8 cellular contexts compared by ENCODE assay signal in genomic region chr11:18526521-18527296, GRCh38. TPM values are rescaled to one million over a fixed set of nuclear protein-coding genes. Genes with fewer than 3 reads are reported as not detected.
DNase-seq lines count a peak whose midpoint lies in the region; ATAC-seq and TF ChIP-seq lines count a peak whose summit lies in the region.

Gene TSG101, minus strand, starts transcription at chr11:18526942. Its CDS starts 126 bp downstream, at chr11:18526816.

- TF ChIP-seq CTCF in adrenal gland (IDR thresholded peaks at IDR 0.05), result peak in 1 of 6 experiments; percentile 0
- no peak for TF ChIP-seq CTCF in heart left ventricle (IDR thresholded peaks at IDR 0.05)
- TF ChIP-seq CTCF in transverse colon (IDR thresholded peaks at IDR 0.05), result peak in 1 of 5 experiments; percentile 7

- TF ChIP-seq POLR2A in GM15510 (IDR thresholded peaks at IDR 0.05; ENCODE audit: borderline replicate concordance, extremely low read depth, insufficient read length) (peak; percentile 93), adrenal gland (IDR thresholded peaks at IDR 0.05) (peak; percentile 67 to 82), heart left ventricle (IDR thresholded peaks at IDR 0.05) (peak; percentile 7 to 87), transverse colon (IDR thresholded peaks at IDR 0.05) (peak; percentile 86)

- intact Hi-C loops in adrenal gland (cut with DNase I) (loop anchor here in 1 of 2 donors (10.0 kb wide), 1 partner anchor 202 kb away; the partner anchor contains the start of genes GTF2H1 and HPS5), heart left ventricle (cut with DNase I) (loop anchor here in 7 of 10 donors (1.0 to 10.0 kb wide), 8 partner anchors 62 to 204 kb away; partner anchors contain the start of genes GTF2H1 (in 5 of the 7), HPS5 (in 5 of the 7), LDHA (in 4 of the 7) and SPTY2D1 (in 1 of the 7)), transverse colon (cut with DNase I; ENCODE audit: low total_unique reads) (loop anchor here (10.0 kb wide), 1 partner anchor 212 kb away; no protein-coding TSS in a partner anchor)

- H3K27me3 ChIP-seq in adrenal gland (no peaks in the 10 kb centered on the region), heart left ventricle (no peaks in the 10 kb centered on the region), transverse colon (no peaks in the 10 kb centered on the region)

- no peak for TF ChIP-seq EP300 in transverse colon (IDR thresholded peaks at IDR 0.05; ENCODE audit: low read depth)

- H3K4me3 ChIP-seq in adrenal gland (peak within 1 kb of the TSS; percentile 37 to 100 (median 77)), heart left ventricle (peak within 1 kb of the TSS; percentile 48 to 96 (median 90)), transverse colon (peak within 1 kb of the TSS; percentile 66 to 91 (median 77))

- no peaks in the 10 kb centered on the region for H3K9me3 ChIP-seq in adrenal gland (replicated peaks in 1 of 3)
- H3K9me3 ChIP-seq in heart left ventricle, result no peaks in the 10 kb centered on the region
- no peaks in the 10 kb centered on the region for H3K9me3 ChIP-seq in transverse colon

- ATAC-seq in HG02884 (IDR thresholded peaks at IDR 0.05; ENCODE audit: unreplicated experiment) (peak; percentile 95), heart left ventricle (peak; percentile 99)

- peak within 1 kb of the TSS; percentile 77 to 98 (median 95) for H3K27ac ChIP-seq in adrenal gland
- peak within 1 kb of the TSS; percentile 83 to 98 (median 94) for H3K27ac ChIP-seq in heart left ventricle
- peak within 1 kb of the TSS; percentile 91 to 98 (median 94) for H3K27ac ChIP-seq in transverse colon

- peaks cover 17 to 46% of the 10 kb centered on the region in 2 donors for H3K4me1 ChIP-seq in adrenal gland (replicated peaks in 1 of 2)
- H3K4me1 ChIP-seq in heart left ventricle, result peaks cover 0 to 39% (median 16%) of the 10 kb centered on the region in 12 donors
- peaks cover 8 to 43% (median 15%) of the 10 kb centered on the region in 4 donors for H3K4me1 ChIP-seq in transverse colon

- peak; percentile 82 for DNase-seq in NCI-H146 treated with DMSO at 0.1 percent for 48 hours (lab: John Stamatoyannopoulos, UW; ENCODE audit: unreplicated experiment)
- DNase-seq in T-helper 1 cell, result peak; percentile 82 to 92 (median 90)
- DNase-seq in adrenal gland, result peak; percentile 93 to 97 (median 94)
- peak; percentile 94 to 97 (median 97) for DNase-seq in heart left ventricle
- DNase-seq in pons (ENCODE audit: low spot score), result peak; percentile 93
- DNase-seq in transverse colon, result peak; percentile 92

- WGBS in adrenal gland, 4 donors, result 0 to 1% (median 0%) methylated on average over 10 to 57 of the region's 57 CpGs
- 0% methylated on average over 30 to 57 of the region's 57 CpGs for WGBS in heart left ventricle, 4 donors
- 0% methylated on average over 3 to 33 of the region's 57 CpGs for WGBS in transverse colon (ENCODE audit: low coverage in 1 of 2), 2 donors

- in situ Hi-C loops in transverse colon (cut with MboI; ENCODE audit: low pct_ligation_motif_present in 1 of 4, low pct_unique_long_range_greater_than_20kb in 1 of 4, low sequenced_read_pairs in 3 of 4), result loop anchor here in 3 of 4 donors (10.0 to 25.0 kb wide), 4 partner anchors 111 to 211 kb away; partner anchors contain the start of genes GTF2H1 (in 2 of the 3), HPS5 (in 2 of the 3), LDHA (in 2 of the 3) and IGSF22 (in 1 of the 3)

- H3K36me3 ChIP-seq in adrenal gland (replicated peaks in 1 of 2) (no peaks in the 10 kb centered on the region), heart left ventricle (peaks cover 0 to 34% (median 12%) of the 10 kb centered on the region in 9 donors), transverse colon (no peaks in the 10 kb centered on the region)

RNA-seq across cellular contexts. Expression of gene TSG101, which starts in this region (rescaled TPM):
- total RNA-seq in adrenal gland, result 100 to 1,000 TPM in 3 of 8 donors, 10 to 100 TPM in 5; 56.4 to 172 (median 74.3) TPM
- polyA plus RNA-seq in adrenal gland, result 100 to 1,000 TPM in 1 of 3 donors, 10 to 100 TPM in 2; 33.1 to 208 (median 37.2) TPM
- total RNA-seq in heart left ventricle, result 100 to 1,000 TPM in 2 of 9 donors, 10 to 100 TPM in 7; 58.6 to 156 (median 69.1) TPM
- polyA plus RNA-seq in heart left ventricle, result 10 to 100 TPM; 33.1 to 95.0 TPM
- total RNA-seq in transverse colon, result 10 to 100 TPM; 32.2 to 95.8 (median 81.2) TPM

Comparison
In these comparisons a context has a peak if more than half of its experiments do, and no peak if none do; other contexts are left out.
1. Peak in every context shown above with its lines: DNase-seq, ATAC-seq, H3K4me3 ChIP-seq and H3K27ac ChIP-seq.